ENCODE assay signal across 8 cellular contexts in the genomic region with DNA sequence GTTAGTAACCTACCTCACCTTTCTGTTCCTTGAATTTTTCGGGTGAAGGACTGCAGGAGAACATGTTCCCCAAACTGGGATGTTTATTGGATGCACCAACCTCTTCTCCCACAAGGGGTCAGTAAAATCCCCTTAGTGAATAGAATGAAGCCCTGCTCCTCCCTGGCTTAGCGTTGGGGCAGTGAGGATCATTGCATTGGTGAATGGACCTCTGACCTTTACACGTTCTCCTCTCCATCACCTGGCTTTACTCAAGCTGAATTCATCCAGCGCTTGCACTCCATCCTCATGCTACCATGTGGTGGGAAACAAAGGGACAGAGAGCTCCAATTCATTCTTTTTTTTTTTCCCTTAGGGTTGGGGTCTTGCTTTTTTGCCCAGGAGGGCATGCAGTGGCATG.
A peak's percentile ranks its signal among the peaks of the same experiment; 100 is the strongest.
DNase-seq lines count a peak whose midpoint lies in the region; ATAC-seq and FAIRE-seq lines count a peak whose summit lies in the region.

No MANE protein-coding gene starts in this region.

- peaks cover 3% of the 10 kb centered on the region for H3K27me3 Mint-ChIP-seq in T-helper 2 cell treated with Interferon-gamma antibody and Interleukin-4, amounts not matched to agents 5 μg/mL and 100 μg/mL, for 36 hours (ENCODE audit: low read depth)

- no peak overlapping the region for H3K27ac Mint-ChIP-seq in T-helper 2 cell treated with Interferon-gamma antibody and Interleukin-4, amounts not matched to agents 5 μg/mL and 100 μg/mL, for 36 hours

- no peaks in the 10 kb centered on the region for H3K9me3 Mint-ChIP-seq in T-helper 2 cell treated with Interferon-gamma antibody and Interleukin-4, amounts not matched to agents 5 μg/mL and 100 μg/mL, for 36 hours

- peak; percentile 77 for ATAC-seq in GM19043 (IDR thresholded peaks at IDR 0.05; ENCODE audit: low read depth, unreplicated experiment)

- no peaks in the 10 kb centered on the region for H3K36me3 Mint-ChIP-seq in T-helper 2 cell treated with Interferon-gamma antibody and Interleukin-4, amounts not matched to agents 5 μg/mL and 100 μg/mL, for 36 hours (ENCODE audit: low read depth)

- H3K4me1 Mint-ChIP-seq in T-helper 2 cell treated with Interferon-gamma antibody and Interleukin-4, amounts not matched to agents 5 μg/mL and 100 μg/mL, for 36 hours (ENCODE audit: low read depth): peaks cover 2% of the 10 kb centered on the region

- no peak overlapping the region for H3K4me3 Mint-ChIP-seq in T-helper 2 cell treated with Interferon-gamma antibody and Interleukin-4, amounts not matched to agents 5 μg/mL and 100 μg/mL, for 36 hours

- DNase-seq in NCI-H2196 (lab: John Stamatoyannopoulos, UW; ENCODE audit: unreplicated experiment): peak; percentile 62
- no peak for DNase-seq in NCI-H2196 treated with DMSO at 0.1 percent for 48 hours (lab: John Stamatoyannopoulos, UW; ENCODE audit: unreplicated experiment)
- DNase-seq in HT1080 (ENCODE audit: low read depth): peak; percentile 36
- DNase-seq in T-helper 2 cell treated with Interferon-gamma antibody and Interleukin-4, amounts not matched to agents 5 μg/mL and 100 μg/mL, for 36 hours (ENCODE audit: low spot score): peak; percentile 6
- DNase-seq in frontal cortex (ENCODE audit: low spot score in 2 of 2): peak; percentile 11 to 43
- DNase-seq in pons (ENCODE audit: low spot score): peak; percentile 64
- no peak for DNase-seq in T1000 (lab: John Stamatoyannopoulos, UW)

- FAIRE-seq in frontal cortex (lab: Jason Lieb, UNC): no peak

Comparison
In these comparisons a context has a peak if more than half of its experiments do, and no peak if none do; other contexts are left out.
1. DNase-seq: peak in NCI-H2196 (single experiment), HT1080 (single experiment), T-helper 2 cell treated with Interferon-gamma antibody and Interleukin-4, amounts not matched to agents 5 μg/mL and 100 μg/mL, for 36 hours (single experiment), frontal cortex (2 of 2) and pons (single experiment); none in NCI-H2196 treated with DMSO at 0.1 percent for 48 hours (single experiment) and T1000 (single experiment).